In the genomic region with DNA sequence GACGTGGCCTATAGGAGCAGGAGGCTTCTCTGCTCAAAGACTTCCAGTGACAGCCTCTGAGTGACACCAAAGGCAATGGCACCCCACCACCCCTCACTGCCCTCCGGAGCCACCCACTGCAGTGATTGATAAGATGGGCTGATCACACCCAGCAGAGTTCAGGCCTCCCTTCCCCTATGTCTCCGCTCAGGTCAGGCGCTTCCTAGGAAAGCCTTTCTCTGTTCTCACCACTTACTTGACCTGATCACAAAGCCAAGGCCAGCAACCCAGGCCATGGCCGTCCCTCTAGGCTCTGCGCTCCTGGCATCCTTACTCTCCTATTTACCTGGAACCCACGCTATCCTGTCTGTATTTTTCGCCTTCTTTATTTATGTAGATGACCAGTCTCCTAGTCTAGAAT, we compare ENCODE assay signal across 22 cellular contexts.
DNase-seq lines count a peak whose midpoint lies in the region; ATAC-seq and TF ChIP-seq lines count a peak whose summit lies in the region.
"Had no signal": no experiment of that assay in that cellular context is flagged by ENCODE, and none has a peak within 500 bp of the region (broad histone marks: within the 10 kb centered on the region; RNA-seq: fewer than 3 reads in every experiment).

No MANE protein-coding gene starts in this region.

- H3K4me1 Mint-ChIP-seq in activated naive CD4-positive, alpha-beta T cell treated with anti-CD3 and anti-CD28 coated beads, Interleukin-2, amount 50 U/mL, for 24 hours: no peaks in the 10 kb centered on the region
- H3K4me1 Mint-ChIP-seq: B cell had no signal

- H3K18ac ChIP-seq in neuronal stem cell (ENCODE audit: low read length): no peak overlapping the region

- H2AFZ ChIP-seq in neuronal stem cell (ENCODE audit: low read length): no peak overlapping the region

- TF ChIP-seq POLR2A in spleen (IDR thresholded peaks at IDR 0.05): no peak
- TF ChIP-seq POLR2A in uterus (IDR thresholded peaks at IDR 0.05): no peak

- no CpG with 5 or more reads among the region's 8 CpGs for WGBS in neuronal stem cell (ENCODE audit: extremely low coverage in 2 of 2, insufficient read length in 2 of 2, insufficient replicate concordance in 1 of 2), 2 donors
- 86 to 94% (median 86%) methylated on average over 8 of the region's 8 CpGs for WGBS in spleen, 5 donors

- H3K23ac ChIP-seq in neuronal stem cell (ENCODE audit: low read depth, low read length, poor library complexity): no peak overlapping the region

- H3K4ac ChIP-seq in neuronal stem cell (ENCODE audit: low read length): no peak overlapping the region

- no peak for DNase-seq in activated naive CD4-positive, alpha-beta T cell treated with anti-CD3 and anti-CD28 coated beads, Interleukin-2, amount 50 U/mL, for 16 hours
- no peak for DNase-seq in adipocyte (ENCODE audit: low read depth)
- no peak for DNase-seq in neuronal stem cell (ENCODE audit: low spot score)
- DNase-seq in spleen: peak; percentile 58
- no peak for DNase-seq in uterus
- no peak for DNase-seq in H4 (ENCODE audit: low spot score)
- DNase-seq: AML-193; CD4-positive, alpha-beta T cell; CD8-positive, alpha-beta T cell; DMS 273 treated with DMSO at 0.1 percent for 48 hours; DMS153; DMS53; DMS79; DND-41; EL; GDM1 had no signal

- no peak overlapping the region for H2BK12ac ChIP-seq in neuronal stem cell (ENCODE audit: low read length)

- peaks cover 9% of the 10 kb centered on the region for H3K9me3 Mint-ChIP-seq in activated naive CD4-positive, alpha-beta T cell treated with anti-CD3 and anti-CD28 coated beads, Interleukin-2, amount 50 U/mL, for 24 hours

- peak overlapping the region; percentile 20 for H3K27ac Mint-ChIP-seq in activated naive CD4-positive, alpha-beta T cell treated with anti-CD3 and anti-CD28 coated beads, Interleukin-2, amount 50 U/mL, for 24 hours
- H3K27ac Mint-ChIP-seq: B cell; CD4-positive, alpha-beta T cell; CD8-positive, alpha-beta T cell had no signal

- H3K27ac ChIP-seq in neuronal stem cell (replicated peaks; ENCODE audit: low read length) (no peak overlapping the region), spleen (no peak overlapping the region), uterus (no peak overlapping the region)
- H3K27ac ChIP-seq: 22Rv1, A549, C4-2B had no signal

- H3K4me2 ChIP-seq in neuronal stem cell (ENCODE audit: insufficient read depth, low read length, poor library complexity, severe bottlenecking): no peak overlapping the region
- H3K4me2 ChIP-seq: A549 had no signal

- no peaks in the 10 kb centered on the region for H3K36me3 Mint-ChIP-seq in activated naive CD4-positive, alpha-beta T cell treated with anti-CD3 and anti-CD28 coated beads, Interleukin-2, amount 50 U/mL, for 24 hours
- H3K36me3 Mint-ChIP-seq: CD8-positive, alpha-beta T cell had no signal

- H3K36me3 ChIP-seq in adipocyte (ENCODE audit: control insufficient read depth, insufficient read depth, low read length, severe bottlenecking) (no peaks in the 10 kb centered on the region), neuronal stem cell (replicated peaks in 1 of 2; ENCODE audit: control insufficient read depth in 2 of 2, insufficient read depth in 2 of 2, low read length in 2 of 2) (no peaks in the 10 kb centered on the region), spleen (no peaks in the 10 kb centered on the region), uterus (no peaks in the 10 kb centered on the region)

- no peak overlapping the region for H2BK120ac ChIP-seq in neuronal stem cell (ENCODE audit: low read depth, low read length)

- no peaks in the 10 kb centered on the region for H3K27me3 Mint-ChIP-seq in activated naive CD4-positive, alpha-beta T cell treated with anti-CD3 and anti-CD28 coated beads, Interleukin-2, amount 50 U/mL, for 24 hours
- H3K27me3 Mint-ChIP-seq: B cell; CD4-positive, alpha-beta T cell had no signal

- intact Hi-C loops in spleen (cut with DNase I; ENCODE audit: low total_unique reads): no loop called here
- intact Hi-C loops in uterus (cut with DNase I; ENCODE audit: low total_unique reads): no loop called here

- no peak for ATAC-seq in GM18502 (IDR thresholded peaks at IDR 0.05; ENCODE audit: poor library complexity, unreplicated experiment)
- ATAC-seq: A549; CD8-positive, alpha-beta T cell had no signal

- H2AK5ac ChIP-seq in neuronal stem cell (ENCODE audit: low read depth, low read length): no peak overlapping the region

- H3K79me1 ChIP-seq in neuronal stem cell (ENCODE audit: low read depth, low read length): no peaks in the 10 kb centered on the region

- H4K8ac ChIP-seq in neuronal stem cell (ENCODE audit: low read depth, low read length): no peak overlapping the region

- H3K9me3 ChIP-seq in adipocyte (ENCODE audit: control insufficient read depth, low read length): no peaks in the 10 kb centered on the region
- peaks cover 0 to 4% of the 10 kb centered on the region in 2 donors for H3K9me3 ChIP-seq in neuronal stem cell (replicated peaks in 1 of 2; ENCODE audit: control insufficient read depth in 2 of 2, insufficient read depth in 1 of 2, low read depth in 1 of 2, low read length in 2 of 2)
- peaks cover 0 to 27% (median 12%) of the 10 kb centered on the region in 8 donors for H3K9me3 ChIP-seq in spleen
- no peaks in the 10 kb centered on the region for H3K9me3 ChIP-seq in uterus

- H3K4me3 ChIP-seq in adipocyte (ENCODE audit: low read length): no peak overlapping the region
- no peak overlapping the region for H3K4me3 ChIP-seq in neuronal stem cell (ENCODE audit: low read length in 2 of 2)
- H3K4me3 ChIP-seq in spleen: no peak overlapping the region
- no peak overlapping the region for H3K4me3 ChIP-seq in uterus
- H3K4me3 ChIP-seq: A549 had no signal

- H3K14ac ChIP-seq in neuronal stem cell (ENCODE audit: low read length): peak overlapping the region; percentile 50

- peak overlapping the region; percentile 30 for H2BK15ac ChIP-seq in neuronal stem cell (ENCODE audit: low read length)

- H3K4me3 Mint-ChIP-seq in activated naive CD4-positive, alpha-beta T cell treated with anti-CD3 and anti-CD28 coated beads, Interleukin-2, amount 50 U/mL, for 24 hours: no peak overlapping the region
- H3K4me3 Mint-ChIP-seq: B cell; CD4-positive, alpha-beta T cell; CD8-positive, alpha-beta T cell had no signal

- peaks cover 14% of the 10 kb centered on the region for H3K4me1 ChIP-seq in adipocyte (ENCODE audit: control insufficient read depth, insufficient read depth, low read length)
- peaks cover 0 to 8% of the 10 kb centered on the region in 2 donors for H3K4me1 ChIP-seq in neuronal stem cell (ENCODE audit: control insufficient read depth in 2 of 2, insufficient read depth in 1 of 2, low read depth in 1 of 2, low read length in 2 of 2)
- H3K4me1 ChIP-seq in spleen: no peaks in the 10 kb centered on the region
- no peaks in the 10 kb centered on the region for H3K4me1 ChIP-seq in uterus

- no peak overlapping the region for H2BK5ac ChIP-seq in neuronal stem cell (ENCODE audit: low read length)

- TF ChIP-seq CTCF in spleen (IDR thresholded peaks at IDR 0.05 in 8 of 11, conservative IDR thresholded peaks at IDR 0.05 in 3 of 11) (no peak), uterus (IDR thresholded peaks at IDR 0.05) (no peak)

- no peak overlapping the region for H4K91ac ChIP-seq in neuronal stem cell (ENCODE audit: low read depth, low read length, poor library complexity)

- H3K9ac ChIP-seq in adipocyte (ENCODE audit: low read length) (peak overlapping the region; percentile 45), neuronal stem cell (ENCODE audit: low read depth, low read length, poor library complexity) (peak overlapping the region; percentile 12)

- H3K27me3 ChIP-seq in adipocyte (replicated peaks; ENCODE audit: control insufficient read depth, insufficient read depth, low read length) (no peaks in the 10 kb centered on the region), neuronal stem cell (ENCODE audit: control insufficient read depth in 3 of 3, insufficient read depth in 3 of 3, low read depth in 1 of 3, low read length in 3 of 3) (no peaks in the 10 kb centered on the region), spleen (replicated peaks in 1 of 7) (no peaks in the 10 kb centered on the region), uterus (no peaks in the 10 kb centered on the region)
